18 cellular contexts compared by ENCODE assay signal in the genomic region with DNA sequence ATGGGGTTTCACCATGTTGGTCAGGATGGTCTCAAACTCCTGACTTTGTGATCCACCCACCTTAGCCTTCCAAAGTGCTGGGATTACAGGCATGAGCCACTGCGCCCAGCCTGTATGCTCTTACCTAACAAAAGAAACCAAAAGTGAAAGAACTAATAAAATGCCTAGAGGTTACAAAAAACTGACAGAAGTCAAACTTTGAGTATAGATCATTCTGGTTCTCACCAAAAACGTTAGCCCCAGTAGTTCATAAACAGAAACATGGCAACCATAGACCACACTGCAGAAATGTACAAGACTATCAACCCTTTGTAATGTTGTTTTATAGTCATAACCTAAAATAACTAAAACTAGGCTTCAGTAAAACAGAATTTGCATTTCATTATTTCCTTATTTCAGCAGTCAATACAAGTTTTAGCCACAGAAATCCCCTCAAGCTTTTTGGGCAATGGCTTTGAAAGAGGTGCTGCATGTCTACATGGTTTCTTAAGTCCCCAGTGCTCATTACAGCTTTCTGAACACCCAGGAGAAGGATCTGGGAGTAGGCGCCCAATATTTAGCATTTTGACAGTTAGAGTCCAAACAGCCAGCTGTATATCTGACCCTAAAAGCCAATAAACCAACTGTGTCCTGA.
A peak's percentile ranks its signal among the peaks of the same experiment; 100 is the strongest.
DNase-seq lines count a peak whose midpoint lies in the region; ATAC-seq and TF ChIP-seq lines count a peak whose summit lies in the region.
"Had no signal": no experiment of that assay in that cellular context is flagged by ENCODE, and none has a peak within 500 bp of the region (broad histone marks: within the 10 kb centered on the region; RNA-seq: fewer than 3 reads in every experiment).

No MANE protein-coding gene starts in this region.

- ATAC-seq in GM19467 (IDR thresholded peaks at IDR 0.05; ENCODE audit: unreplicated experiment) (peak; percentile 83), HG02798 (IDR thresholded peaks at IDR 0.05; ENCODE audit: poor library complexity, unreplicated experiment) (peak; percentile 81), HG03460 (IDR thresholded peaks at IDR 0.05; ENCODE audit: unreplicated experiment) (peak; percentile 56)
- ATAC-seq: gastroesophageal sphincter had no signal

- no peak for TF ChIP-seq CTCF in GM12865 (IDR thresholded peaks at IDR 0.05; ENCODE audit: insufficient read depth, low read depth, low read length, missing control alignments)
- TF ChIP-seq CTCF in colonic mucosa (IDR thresholded peaks at IDR 0.05) = no peak
- TF ChIP-seq CTCF in esophagus muscularis mucosa (IDR thresholded peaks at IDR 0.05) = no peak

- no peaks in the 10 kb centered on the region for H3K9me3 ChIP-seq in colonic mucosa
- no peaks in the 10 kb centered on the region for H3K9me3 ChIP-seq in esophagus muscularis mucosa
- H3K9me3 ChIP-seq: gastroesophageal sphincter, prostate gland had no signal

- H3K4me3 ChIP-seq in GM12865 (ENCODE audit: low read depth, low read length) = peak overlapping the region; percentile 21; the same call in 1 of the 2 replicates
- H3K4me3 ChIP-seq in colonic mucosa = no peak overlapping the region
- H3K4me3 ChIP-seq in esophagus muscularis mucosa = no peak overlapping the region
- H3K4me3 ChIP-seq: cardiac muscle cell, gastroesophageal sphincter, prostate gland had no signal

- no peaks in the 10 kb centered on the region for H3K36me3 ChIP-seq in colonic mucosa
- H3K36me3 ChIP-seq in esophagus muscularis mucosa = no peaks in the 10 kb centered on the region
- H3K36me3 ChIP-seq: cardiac muscle cell, gastroesophageal sphincter, prostate gland had no signal

- WGBS in esophagus muscularis mucosa = 48% methylated on average over 3 of the region's 3 CpGs

- no peak for TF ChIP-seq POLR2A in esophagus muscularis mucosa (IDR thresholded peaks at IDR 0.05; ENCODE audit: low read depth)

- peak; percentile 56 for DNase-seq in GM12865 (ENCODE audit: low read depth)
- DNase-seq in colonic mucosa = no peak
- no peak for DNase-seq in esophagus muscularis mucosa (ENCODE audit: extremely low spot score)
- no peak for DNase-seq in T-helper 2 cell
- DNase-seq in HPDE6-E6E7 (ENCODE audit: extremely low spot score) = no peak
- DNase-seq: activated naive CD4-positive, alpha-beta T cell treated with anti-CD3 and anti-CD28 coated beads, Interleukin-2, amount 10 ng/mL, durations not matched to agents 7 days and 5 days; COR-L47; KBM-7; kidney; NCI-H187; NCI-H82; trophoblast cell had no signal

- no peaks in the 10 kb centered on the region for H3K4me1 ChIP-seq in colonic mucosa
- H3K4me1 ChIP-seq in esophagus muscularis mucosa = peaks cover 0 to 14% (median 0%) of the 10 kb centered on the region in 4 donors
- H3K4me1 ChIP-seq: prostate gland had no signal

- no peak overlapping the region for H3K9ac ChIP-seq in colonic mucosa (ENCODE audit: low read depth in 2 of 2, low read length in 2 of 2)

- no peak for TF ChIP-seq EP300 in esophagus muscularis mucosa (IDR thresholded peaks at IDR 0.05)

- intact Hi-C loops in colonic mucosa (cut with DNase I) = no loop called here
- intact Hi-C loops in esophagus muscularis mucosa (cut with DNase I) = no loop called here

- H3K27ac ChIP-seq in colonic mucosa = no peak overlapping the region
- H3K27ac ChIP-seq in esophagus muscularis mucosa (replicated peaks in 1 of 4) = no peak overlapping the region
- H3K27ac ChIP-seq: cardiac muscle cell, gastroesophageal sphincter, prostate gland had no signal

- H3K27me3 ChIP-seq in colonic mucosa (no peaks in the 10 kb centered on the region), esophagus muscularis mucosa (no peaks in the 10 kb centered on the region)
- H3K27me3 ChIP-seq: cardiac muscle cell, gastroesophageal sphincter had no signal
